Comparison of ENCODE assay signal across 4 cellular contexts in genomic region chr6:110073474-110073873, GRCh38.
A peak's percentile ranks its signal among the peaks of the same experiment; 100 is the strongest.
DNase-seq lines count a peak whose midpoint lies in the region; ATAC-seq, FAIRE-seq and TF ChIP-seq lines count a peak whose summit lies in the region.
"Not testable (repeated sequence)": the region's sequence is repeated elsewhere in the genome, so short reads cannot be mapped to it uniquely, and the experiment has no call there.

No MANE protein-coding gene starts in this region.

- not testable (repeated sequence) for H2AFZ ChIP-seq in K562 (ENCODE audit: low read depth, low read length)

- ATAC-seq in SK-N-SH treated with all-trans-retinoic acid at 6 μM for 48 hours, K562: not testable (repeated sequence)

- H3K9me1 ChIP-seq in K562 (ENCODE audit: control insufficient read depth, insufficient read depth, low read length): not testable (repeated sequence)

- H3K27me3 Mint-ChIP-seq in activated CD4-positive, alpha-beta T cell treated with anti-CD3 and anti-CD28 coated beads, Interleukin-2, amount 10 ng/mL, durations not matched to agents 24 days and 14 days: peaks cover 15% of the 10 kb centered on the region

- CTCF ChIA-PET in HEK293 (lab: Yijun Ruan, JAX); K562 (lab: Yijun Ruan, JAX; ENCODE audit: low intra/inter-chr PET ratio): not testable (repeated sequence)

- H3K79me2 ChIP-seq in K562 (ENCODE audit: control insufficient read depth, insufficient read depth, low read length): not testable (repeated sequence)

- not testable (repeated sequence) for TF ChIP-seq EP300 in K562 (IDR thresholded peaks at IDR 0.05; ENCODE audit: low read length)

- TF ChIP-seq RAD21 in K562 (CRISPR knock-in tag; conservative IDR thresholded peaks at IDR 0.05 in 1 of 2, IDR thresholded peaks at IDR 0.05 in 1 of 2): not testable (repeated sequence)

- not testable (repeated sequence) for H3K4me2 ChIP-seq in K562 (ENCODE audit: insufficient read depth, low read length)

- POLR2A ChIA-PET in HEK293 (lab: Yijun Ruan, JAX); K562 (lab: Yijun Ruan, JAX): not testable (repeated sequence)

- H3K36me3 ChIP-seq in HEK293 (ENCODE audit: control insufficient read depth in 2 of 2, insufficient read depth in 1 of 2, low read length in 2 of 2); K562 (ENCODE audit: control insufficient read depth, insufficient read depth, low read length): not testable (repeated sequence)

- not testable (repeated sequence) for H3K36me3 Mint-ChIP-seq in activated CD4-positive, alpha-beta T cell treated with anti-CD3 and anti-CD28 coated beads, Interleukin-2, amount 10 ng/mL, durations not matched to agents 24 days and 14 days (ENCODE audit: low read depth)

- not testable (repeated sequence) for BruUV-seq in K562 (replicated peaks; lab: Mats Ljungman, UMichigan)

- not testable (repeated sequence) for H3K4me3 Mint-ChIP-seq in activated CD4-positive, alpha-beta T cell treated with anti-CD3 and anti-CD28 coated beads, Interleukin-2, amount 10 ng/mL, durations not matched to agents 24 days and 14 days

- H3K4me1 ChIP-seq in HEK293 (ENCODE audit: control insufficient read depth, insufficient read depth, low read length); K562 (replicated peaks in 1 of 2; ENCODE audit: control insufficient read depth in 2 of 2, insufficient read depth in 2 of 2, low read length in 2 of 2): not testable (repeated sequence)

- not testable (repeated sequence) for H4K20me1 ChIP-seq in K562 (replicated peaks; ENCODE audit: control insufficient read depth, insufficient read depth, low read length)

- not testable (repeated sequence) for H3K9me3 ChIP-seq in HEK293 (ENCODE audit: control insufficient read depth, insufficient read depth, low read depth, low read length); K562 (replicated peaks; ENCODE audit: control insufficient read depth, insufficient read depth, low read depth, low read length)

- H3K9ac ChIP-seq in K562 (ENCODE audit: insufficient read depth in 1 of 2, low read depth in 2 of 2, low read length in 2 of 2): not testable (repeated sequence)

- intact Hi-C loops in activated CD4-positive, alpha-beta T cell treated with anti-CD3 and anti-CD28 coated beads, Interleukin-2, amount 10 ng/mL, durations not matched to agents 24 days and 14 days (cut with micrococcal nuclease); K562 (cut with micrococcal nuclease): not testable (repeated sequence)

- not testable (repeated sequence) for TF ChIP-seq POLR2A in K562 (conservative IDR thresholded peaks at IDR 0.05)

- H3K4me3 ChIP-seq in HEK293 (ENCODE audit: low read depth, low read length); K562: not testable (repeated sequence)

- FAIRE-seq in K562 (lab: Jason Lieb, UNC): not testable (repeated sequence)

- not testable (repeated sequence) for H3K4me1 Mint-ChIP-seq in activated CD4-positive, alpha-beta T cell treated with anti-CD3 and anti-CD28 coated beads, Interleukin-2, amount 10 ng/mL, durations not matched to agents 24 days and 14 days

- TF ChIP-seq CTCF in HEK293 (tag by site-specific recombination; IDR thresholded peaks at IDR 0.05); K562 (IDR thresholded peaks at IDR 0.05 in 2 of 3, conservative IDR thresholded peaks at IDR 0.05 in 1 of 3; ENCODE audit: insufficient read depth in 2 of 3, low read depth in 1 of 3, low read length in 3 of 3): not testable (repeated sequence)

- not testable (repeated sequence) for H3K9me3 Mint-ChIP-seq in activated CD4-positive, alpha-beta T cell treated with anti-CD3 and anti-CD28 coated beads, Interleukin-2, amount 10 ng/mL, durations not matched to agents 24 days and 14 days

- H3K27me3 ChIP-seq in K562 (ENCODE audit: control insufficient read depth in 2 of 2, insufficient read depth in 2 of 2, low read length in 2 of 2): peaks cover 4 to 12% of the 10 kb centered on the region in 2 experiments

- DNase-seq in activated CD4-positive, alpha-beta T cell treated with anti-CD3 and anti-CD28 coated beads, Interleukin-2, amount 10 ng/mL, durations not matched to agents 24 days and 14 days: peak; percentile 14
- DNase-seq in K562 (ENCODE audit: extremely low read depth in 1 of 4, low spot score in 3 of 4): not testable (repeated sequence)

- H3K27ac ChIP-seq in HEK293 (ENCODE audit: extremely low read depth, low read depth, low read length); K562 (ENCODE audit: extremely low read depth, low read depth, low read length): not testable (repeated sequence)

- in situ Hi-C loops in K562 (cut with MboI): not testable (repeated sequence)

- not testable (repeated sequence) for H3K27ac Mint-ChIP-seq in activated CD4-positive, alpha-beta T cell treated with anti-CD3 and anti-CD28 coated beads, Interleukin-2, amount 10 ng/mL, durations not matched to agents 24 days and 14 days

TF ChIP-seq in HEK293, 187 proteins besides CTCF, POLR2A, EP300 and RAD21:
- peak; percentile 70; the same call in 1 of the 2 replicates for TF ChIP-seq ZNF146 (tag by site-specific recombination; IDR thresholded peaks at IDR 0.05)

TF ChIP-seq in SK-N-SH treated with all-trans-retinoic acid at 6 μM for 48 hours, 23 proteins besides CTCF, POLR2A, EP300 and RAD21:
- peak; percentile 66; the same call in 1 of the 2 replicates for TF ChIP-seq ZNF70 (CRISPR knock-in tag; IDR thresholded peaks at IDR 0.05)

TF ChIP-seq in K562, 482 proteins besides CTCF, POLR2A, EP300 and RAD21:
- peak; percentile 34 for TF ChIP-seq ZNF146 (CRISPR knock-in tag; IDR thresholded peaks at IDR 0.05; ENCODE audit: unreplicated experiment)
